ENCODE assay signal across 9 cellular contexts in genomic region chr2:106511476-106511888, GRCh38. TPM values are rescaled to one million over a fixed set of nuclear protein-coding genes. Genes with fewer than 3 reads are reported as not detected.
DNase-seq lines count a peak whose midpoint lies in the region; TF ChIP-seq lines count a peak whose summit lies in the region.
"Not testable (repeated sequence)": the region's sequence is repeated elsewhere in the genome, so short reads cannot be mapped to it uniquely, and the experiment has no call there.
"Had no signal": no experiment of that assay in that cellular context is flagged by ENCODE, and none has a peak within 500 bp of the region (broad histone marks: within the 10 kb centered on the region; RNA-seq: fewer than 3 reads in every experiment).

No MANE protein-coding gene starts in this region.

- not testable (repeated sequence) for TF ChIP-seq CTCF in AG04449 (IDR thresholded peaks at IDR 0.05; ENCODE audit: insufficient read depth, low read length, missing control alignments); SK-N-SH (IDR thresholded peaks at IDR 0.05); choroid plexus epithelial cell (conservative IDR thresholded peaks at IDR 0.05; ENCODE audit: low read depth, low read length); right atrium auricular region (IDR thresholded peaks at IDR 0.05)

- H3K4ac ChIP-seq in trophoblast cell (ENCODE audit: low read depth, low read length): not testable (repeated sequence)

- not testable (repeated sequence) for H3K4me1 ChIP-seq in SK-N-SH (ENCODE audit: control insufficient read depth in 1 of 2, insufficient read depth in 2 of 2, low read depth in 1 of 2, low read length in 1 of 2); right atrium auricular region; trophoblast cell (ENCODE audit: control insufficient read depth in 1 of 2, insufficient read depth in 2 of 2, low read length in 2 of 2)

- H3K79me1 ChIP-seq in trophoblast cell (ENCODE audit: low read length): not testable (repeated sequence)

- not testable (repeated sequence) for H3F3A ChIP-seq in SK-N-SH (replicated peaks; ENCODE audit: insufficient read depth)

- H3K27ac ChIP-seq in SK-N-SH (ENCODE audit: low read depth in 2 of 2, low read length in 1 of 2); trophoblast cell (ENCODE audit: low read depth, low read length): not testable (repeated sequence)
- H3K27ac ChIP-seq in right atrium auricular region: peak overlapping the region in 1 of 2 donors; percentile 48

- not testable (repeated sequence) for H2BK120ac ChIP-seq in trophoblast cell (ENCODE audit: insufficient read depth, low read length, poor library complexity)

- not testable (repeated sequence) for H2AK5ac ChIP-seq in trophoblast cell (ENCODE audit: low read length)

- not testable (repeated sequence) for H3K9ac ChIP-seq in SK-N-SH; trophoblast cell (ENCODE audit: low read length)

- DNase-seq in AG04449 (ENCODE audit: low read depth, low spot score) (peak; percentile 47), HS-5 (ENCODE audit: low read depth) (peak; percentile 41), choroid plexus epithelial cell (ENCODE audit: low read depth) (peak; percentile 73), right atrium auricular region (ENCODE audit: low spot score) (peak; percentile 88), trophoblast cell (peak; percentile 74 to 81)
- not testable (repeated sequence) for DNase-seq in SK-N-SH
- DNase-seq in activated T-cell treated with anti-CD3 and anti-CD28 coated beads, Interleukin-2, amount 50 U/mL, for 48 hours: peak; percentile 58 to 64
- DNase-seq in stimulated activated CD8-positive, alpha-beta memory T cell treated with anti-CD3 and anti-CD28 coated beads, Interleukin-15, amount 100 ng/mL, for 4 hours (ENCODE audit: low read depth in 2 of 2): peak; percentile 18 to 40

- H4K8ac ChIP-seq in trophoblast cell (ENCODE audit: low read depth, low read length): not testable (repeated sequence)

- H3K79me2 ChIP-seq in SK-N-SH (ENCODE audit: insufficient read depth); trophoblast cell (ENCODE audit: control insufficient read depth, insufficient read depth, low read length, poor library complexity): not testable (repeated sequence)

- POLR2A ChIA-PET in AG04449 (lab: Yijun Ruan, JAX); SK-N-SH (lab: Yijun Ruan, JAX): not testable (repeated sequence)

- not testable (repeated sequence) for H4K91ac ChIP-seq in trophoblast cell (ENCODE audit: low read depth, low read length)

- H3K18ac ChIP-seq in trophoblast cell (ENCODE audit: low read length): not testable (repeated sequence)

- H4K20me1 ChIP-seq in SK-N-SH (ENCODE audit: insufficient read depth): not testable (repeated sequence)

- H3K9me2 ChIP-seq in SK-N-SH: not testable (repeated sequence)

- not testable (repeated sequence) for TF ChIP-seq RAD21 in SK-N-SH (IDR thresholded peaks at IDR 0.05; ENCODE audit: low read length)

- H3K36me3 ChIP-seq in SK-N-SH (replicated peaks in 1 of 2; ENCODE audit: control insufficient read depth in 1 of 2, insufficient read depth in 2 of 2, low read length in 1 of 2); right atrium auricular region; trophoblast cell (ENCODE audit: control insufficient read depth in 1 of 2, insufficient read depth in 2 of 2, low read length in 2 of 2): not testable (repeated sequence)

- not testable (repeated sequence) for H2BK5ac ChIP-seq in trophoblast cell (ENCODE audit: low read depth, low read length, poor library complexity)

- CTCF ChIA-PET in AG04449 (lab: Yijun Ruan, JAX); SK-N-SH (lab: Yijun Ruan, JAX): not testable (repeated sequence)

- not testable (repeated sequence) for H2BK12ac ChIP-seq in trophoblast cell (ENCODE audit: low read length)

- H3K23ac ChIP-seq in trophoblast cell (ENCODE audit: low read length): not testable (repeated sequence)

- not testable (repeated sequence) for H3K27me3 ChIP-seq in SK-N-SH (ENCODE audit: insufficient read depth); right atrium auricular region; trophoblast cell (ENCODE audit: insufficient read depth, low read length)

- H4K12ac ChIP-seq in trophoblast cell (ENCODE audit: low read depth, low read length): not testable (repeated sequence)

- not testable (repeated sequence) for H3K14ac ChIP-seq in trophoblast cell (ENCODE audit: low read length)

- not testable (repeated sequence) for H3K4me2 ChIP-seq in SK-N-SH; trophoblast cell (ENCODE audit: low read length)

- not testable (repeated sequence) for H3K9me3 ChIP-seq in SK-N-SH; right atrium auricular region; trophoblast cell (ENCODE audit: insufficient read depth, low read depth, low read length)

- WGBS in SK-N-SH (ENCODE audit: low lambda C conversion rate): 47% methylated on average over 10 of the region's 14 CpGs
- no CpG with 5 or more reads among the region's 14 CpGs for WGBS in trophoblast cell (ENCODE audit: extremely low coverage, insufficient coverage, insufficient read length)

- not testable (repeated sequence) for TF ChIP-seq EP300 in SK-N-SH (IDR thresholded peaks at IDR 0.05; ENCODE audit: borderline replicate concordance in 1 of 2, low read depth in 1 of 2, low read length in 1 of 2)

- not testable (repeated sequence) for H3K4me3 ChIP-seq in AG04449 (ENCODE audit: low read depth, low read length); SK-N-SH (ENCODE audit: low read depth in 2 of 2, low read length in 1 of 2); choroid plexus epithelial cell (ENCODE audit: low read depth, low read length); right atrium auricular region; trophoblast cell (ENCODE audit: low read depth, low read length)

- H2AFZ ChIP-seq in SK-N-SH (ENCODE audit: low read depth); trophoblast cell (ENCODE audit: insufficient read depth, low read length, poor library complexity): not testable (repeated sequence)

TF ChIP-seq in SK-N-SH, 30 proteins besides CTCF, POLR2A, EP300 and RAD21:
- peak; percentile 25; the same call in 1 of the 2 replicates for TF ChIP-seq FOSL2 (IDR thresholded peaks at IDR 0.05; ENCODE audit: borderline replicate concordance, low read depth)

RNA-seq across cellular contexts. Expression of gene CD8B2, which starts 24.3 kb away (rescaled TPM):
- not detected in 2 replicates for polyA plus RNA-seq in SK-N-SH (2012; rRNA removed)
- not detected in 2 replicates for polyA plus RNA-seq in SK-N-SH (2012; cell fraction: cytosol; rRNA removed)
- polyA plus RNA-seq in SK-N-SH (2012; cell fraction: nucleus; rRNA removed): not detected in 2 replicates
- not detected for total RNA-seq in right atrium auricular region
- polyA plus RNA-seq in trophoblast cell (2013): 0.03 and 0.04 TPM in 2 replicates
- total RNA-seq: activated B cell treated with CpG ODN at 0.5 μM for 24 hours had no signal

RNA-seq across cellular contexts. Expression of gene RGPD3, which starts 43.3 kb away (rescaled TPM):
- polyA plus RNA-seq in SK-N-SH (2012; rRNA removed): 0.05 and 0.06 TPM in 2 replicates
- 0.04 and 0.08 TPM in 2 replicates for polyA plus RNA-seq in SK-N-SH (2012; cell fraction: cytosol; rRNA removed)
- 0.05 and 0.20 TPM in 2 replicates for polyA plus RNA-seq in SK-N-SH (2012; cell fraction: nucleus; rRNA removed)
- under 1 TPM; 0.43 to 0.48 TPM for total RNA-seq in right atrium auricular region
- 0.12 and 0.14 TPM in 2 replicates for polyA plus RNA-seq in trophoblast cell (2013)
